Comparison of ENCODE assay signal across 1 cellular context in genomic region chr16:68155425-68155824, GRCh38.
TF ChIP-seq lines count a peak whose summit lies in the region.

No MANE protein-coding gene starts in this region.

TF ChIP-seq in HepG2, 621 proteins besides CTCF, POLR2A, EP300 and RAD21 (continued from another document):
- peak; percentile 62 for TF ChIP-seq ZBTB33 (CRISPR knock-in tag; IDR thresholded peaks at IDR 0.05)
